21 cellular contexts compared by ENCODE assay signal in genomic region chr18:67362906-67363305, GRCh38.
DNase-seq lines count a peak whose midpoint lies in the region; ATAC-seq and TF ChIP-seq lines count a peak whose summit lies in the region.
"Had no signal": no experiment of that assay in that cellular context is flagged by ENCODE, and none has a peak within 500 bp of the region (broad histone marks: within the 10 kb centered on the region; RNA-seq: fewer than 3 reads in every experiment).

No MANE protein-coding gene starts in this region.

- no peak overlapping the region for H2BK15ac ChIP-seq in mesenchymal stem cell (ENCODE audit: low read depth, poor library complexity, severe bottlenecking)

- H3K27me3 ChIP-seq in KMS-11 (ENCODE audit: insufficient read depth, low read depth) (no peaks in the 10 kb centered on the region), SJCRH30 (no peaks in the 10 kb centered on the region), mesenchymal stem cell (ENCODE audit: control insufficient read depth in 1 of 2, insufficient read depth in 1 of 2, low read length in 2 of 2) (no peaks in the 10 kb centered on the region), trophoblast cell (ENCODE audit: insufficient read depth, low read length) (no peaks in the 10 kb centered on the region)
- H3K27me3 ChIP-seq: BE2C, Peyer's patch had no signal

- H3K4me1 ChIP-seq in KMS-11 (ENCODE audit: low read depth, poor library complexity, severe bottlenecking): peaks cover 46% of the 10 kb centered on the region
- H3K4me1 ChIP-seq in SJCRH30: peaks cover 40% of the 10 kb centered on the region
- H3K4me1 ChIP-seq in mesenchymal stem cell (ENCODE audit: control insufficient read depth, insufficient read depth, low read depth, low read length): no peaks in the 10 kb centered on the region
- H3K4me1 ChIP-seq in trophoblast cell (ENCODE audit: control insufficient read depth in 1 of 2, insufficient read depth in 2 of 2, low read length in 2 of 2): peaks cover 0 to 2% of the 10 kb centered on the region in 2 experiments
- H3K4me1 ChIP-seq: Peyer's patch had no signal

- no peak overlapping the region for H4K12ac ChIP-seq in trophoblast cell (ENCODE audit: low read depth, low read length)

- H2AK5ac ChIP-seq in mesenchymal stem cell (ENCODE audit: low read length, severe bottlenecking) (peak overlapping the region; percentile 73), trophoblast cell (ENCODE audit: low read length) (no peak overlapping the region)

- H2BK5ac ChIP-seq in mesenchymal stem cell (ENCODE audit: low read depth, low read length, poor library complexity, severe bottlenecking) (no peak overlapping the region), trophoblast cell (ENCODE audit: low read depth, low read length, poor library complexity) (no peak overlapping the region)

- H3K4me2 ChIP-seq in KMS-11: peak overlapping the region; percentile 34
- no peak overlapping the region for H3K4me2 ChIP-seq in mesenchymal stem cell (ENCODE audit: low read length, poor library complexity, severe bottlenecking)
- H3K4me2 ChIP-seq in trophoblast cell (ENCODE audit: low read length): no peak overlapping the region
- H3K4me2 ChIP-seq: A549 had no signal

- H3K18ac ChIP-seq in mesenchymal stem cell (ENCODE audit: low read depth in 1 of 2, low read length in 2 of 2) (peak overlapping the region in 1 of 2 experiments; percentile 91), trophoblast cell (ENCODE audit: low read length) (no peak overlapping the region)

- no peaks in the 10 kb centered on the region for H3K9me3 ChIP-seq in SJCRH30 (replicated peaks)
- H3K9me3 ChIP-seq in mesenchymal stem cell (ENCODE audit: control insufficient read depth, low read length): no peaks in the 10 kb centered on the region
- H3K9me3 ChIP-seq in trophoblast cell (ENCODE audit: insufficient read depth, low read depth, low read length): no peaks in the 10 kb centered on the region
- H3K9me3 ChIP-seq: A549, BE2C, Peyer's patch had no signal

- H3K36me3 ChIP-seq in KMS-11 (ENCODE audit: insufficient read depth) (no peaks in the 10 kb centered on the region), SJCRH30 (no peaks in the 10 kb centered on the region), mesenchymal stem cell (ENCODE audit: control insufficient read depth in 1 of 2, insufficient read depth in 2 of 2, low read depth in 1 of 2, low read length in 2 of 2) (no peaks in the 10 kb centered on the region), trophoblast cell (ENCODE audit: control insufficient read depth in 1 of 2, insufficient read depth in 2 of 2, low read length in 2 of 2) (no peaks in the 10 kb centered on the region)
- H3K36me3 ChIP-seq: BE2C, Peyer's patch had no signal

- no peak for TF ChIP-seq CTCF in KMS-11 (conservative IDR thresholded peaks at IDR 0.05; ENCODE audit: low read depth, low read length)

- H3K9ac ChIP-seq in KMS-11 (no peak overlapping the region), mesenchymal stem cell (ENCODE audit: low read length) (no peak overlapping the region), trophoblast cell (ENCODE audit: low read length) (no peak overlapping the region)

- no peaks in the 10 kb centered on the region for H3K79me2 ChIP-seq in KMS-11 (ENCODE audit: insufficient read depth, low read depth)
- H3K79me2 ChIP-seq in trophoblast cell (ENCODE audit: control insufficient read depth, insufficient read depth, low read length, poor library complexity): peaks cover 4% of the 10 kb centered on the region

- DNase-seq in SJCRH30 (peak; percentile 70 to 84), mesenchymal stem cell (no peak), trophoblast cell (no peak), glomerular visceral epithelial cell (ENCODE audit: extremely low spot score) (no peak), DMS 273 (lab: John Stamatoyannopoulos, UW; ENCODE audit: unreplicated experiment) (no peak)
- no peak for DNase-seq in stimulated activated CD4-positive, alpha-beta T cell treated with anti-CD3 and anti-CD28 coated beads, Interleukin-4, amount 100 ng/mL, for 1 hour
- DNase-seq: BE2C; CD4-positive, CD25-positive, alpha-beta regulatory T cell; DMS79; H9; MV-4-11; NCI-H1105 treated with DMSO at 0.1 percent for 48 hours; NCI-H1694; NCI-H2081; NCI-H2171; NCI-H345; NCI-H524; Peyer's patch had no signal

- H4K8ac ChIP-seq in mesenchymal stem cell (ENCODE audit: low read length) (peak overlapping the region; percentile 60), trophoblast cell (ENCODE audit: low read depth, low read length) (no peak overlapping the region)

- no peak for ATAC-seq in GM19395 (IDR thresholded peaks at IDR 0.05; ENCODE audit: unreplicated experiment)
- ATAC-seq: A549 had no signal

- H3K4ac ChIP-seq in mesenchymal stem cell (ENCODE audit: low read depth in 1 of 2, low read length in 2 of 2) (peak overlapping the region in 1 of 2 experiments; percentile 37), trophoblast cell (ENCODE audit: low read depth, low read length) (no peak overlapping the region)

- H3K4me3 ChIP-seq in KMS-11 (IDR thresholded peaks at IDR 0.05; ENCODE audit: insufficient read depth, low read depth, low read length) (no peak overlapping the region), SJCRH30 (peak overlapping the region; percentile 24), mesenchymal stem cell (ENCODE audit: insufficient read depth in 1 of 2, low read depth in 1 of 2, low read length in 2 of 2) (no peak overlapping the region), trophoblast cell (ENCODE audit: low read depth, low read length) (no peak overlapping the region)
- H3K4me3 ChIP-seq: A549, Peyer's patch had no signal

- no peak overlapping the region for H3K14ac ChIP-seq in mesenchymal stem cell (ENCODE audit: low read length in 2 of 2)
- H3K14ac ChIP-seq in trophoblast cell (ENCODE audit: low read length): no peak overlapping the region

- H2AFZ ChIP-seq in KMS-11 (ENCODE audit: low read depth) (peak overlapping the region; percentile 30; the same call in 1 of the 2 replicates), mesenchymal stem cell (ENCODE audit: low read depth, low read length) (no peak overlapping the region), trophoblast cell (ENCODE audit: insufficient read depth, low read length, poor library complexity) (no peak overlapping the region)

- H2BK12ac ChIP-seq in mesenchymal stem cell (ENCODE audit: low read length in 2 of 2): peak overlapping the region in 1 of 2 experiments; percentile 93
- H2BK12ac ChIP-seq in trophoblast cell (ENCODE audit: low read length): peak overlapping the region; percentile 61

- H4K20me1 ChIP-seq in KMS-11 (ENCODE audit: insufficient read depth): no peaks in the 10 kb centered on the region

- H3K23ac ChIP-seq in mesenchymal stem cell (ENCODE audit: low read length in 2 of 2) (no peak overlapping the region), trophoblast cell (ENCODE audit: low read length) (no peak overlapping the region)

- no peak overlapping the region for H2BK120ac ChIP-seq in mesenchymal stem cell (ENCODE audit: low read depth, low read length)
- H2BK120ac ChIP-seq in trophoblast cell (ENCODE audit: insufficient read depth, low read length, poor library complexity): no peak overlapping the region

- H3K27ac ChIP-seq in KMS-11 (peak overlapping the region; percentile 7; the same call in 1 of the 2 replicates), SJCRH30 (peak overlapping the region; percentile 50), mesenchymal stem cell (ENCODE audit: low read length, poor library complexity, severe bottlenecking) (no peak overlapping the region), trophoblast cell (ENCODE audit: low read depth, low read length) (no peak overlapping the region)
- H3K27ac ChIP-seq: A549, Peyer's patch had no signal

- H3K79me1 ChIP-seq in mesenchymal stem cell (replicated peaks; ENCODE audit: low read length, poor library complexity, severe bottlenecking): no peaks in the 10 kb centered on the region
- peaks cover 10% of the 10 kb centered on the region for H3K79me1 ChIP-seq in trophoblast cell (ENCODE audit: low read length)

- WGBS in mesenchymal stem cell: 100% methylated on average over 1 of the region's 2 CpGs
- no CpG with 5 or more reads among the region's 2 CpGs for WGBS in trophoblast cell (ENCODE audit: extremely low coverage, insufficient coverage, insufficient read length)

- H4K91ac ChIP-seq in mesenchymal stem cell (ENCODE audit: low read length): no peak overlapping the region
- peak overlapping the region; percentile 35 for H4K91ac ChIP-seq in trophoblast cell (ENCODE audit: low read depth, low read length)

Comparison
In these comparisons a context has a peak if more than half of its experiments do, and no peak if none do; other contexts are left out.
1. H3K27ac ChIP-seq: peak in KMS-11 (single experiment) and SJCRH30 (single experiment); none in mesenchymal stem cell (single experiment) and trophoblast cell (single experiment).
2. DNase-seq: peak in SJCRH30 (2 of 2); none in mesenchymal stem cell (single experiment), trophoblast cell (0 of 2), glomerular visceral epithelial cell (single experiment), DMS 273 (single experiment) and stimulated activated CD4-positive, alpha-beta T cell treated with anti-CD3 and anti-CD28 coated beads, Interleukin-4, amount 100 ng/mL, for 1 hour (single experiment).